ENCODE assay signal across 19 cellular contexts in the genomic region with DNA sequence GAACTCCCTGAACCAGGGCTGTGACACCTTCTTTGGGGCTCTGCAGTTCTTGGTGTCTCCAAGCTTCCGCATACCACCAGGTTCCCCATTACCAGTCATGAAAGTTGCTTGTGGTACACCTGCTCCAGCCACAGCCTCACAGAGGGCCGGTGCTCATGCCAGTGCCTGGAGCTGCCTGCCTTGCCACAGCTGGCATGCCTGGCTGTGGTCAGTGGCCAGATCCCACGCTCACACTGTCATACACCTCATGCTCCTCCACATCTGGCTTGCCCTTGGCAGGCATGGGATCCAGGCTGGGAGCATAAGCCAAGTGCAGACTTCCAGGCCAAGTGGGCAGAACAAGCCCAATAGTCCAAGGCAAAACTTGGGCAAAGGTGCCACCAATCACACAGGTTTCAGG.
"Had no signal": no experiment of that assay in that cellular context is flagged by ENCODE, and none has a peak within 500 bp of the region (broad histone marks: within the 10 kb centered on the region; RNA-seq: fewer than 3 reads in every experiment).

No MANE protein-coding gene starts in this region.

- H3K4me1 ChIP-seq: SJSA1 had no signal

- DNase-seq: KBM-7, MM.1S, NCI-H1105, NCI-H1417, NCI-H1436 treated with DMSO at 0.1 percent for 48 hours, NCI-H1694, NCI-H187 treated with DMSO at 0.1 percent for 48 hours, NCI-H2029 treated with DMSO at 0.1 percent for 48 hours, NCI-H2171 treated with DMSO at 0.1 percent for 48 hours, NCI-H345, NCI-H524, NCI-H526 treated with DMSO at 0.1 percent for 48 hours, NCI-H748 treated with DMSO at 0.1 percent for 48 hours, Right ventricle myocardium superior, RPMI8226, SIG-M5 had no signal

- H3K27ac ChIP-seq: SJSA1, SK-N-MC had no signal

- H3K4me3 ChIP-seq: SJSA1, SK-N-MC had no signal

- H3K36me3 ChIP-seq: SJSA1 had no signal

- H3K27me3 ChIP-seq: SJSA1 had no signal

- FAIRE-seq: RCC 7860 had no signal
